Comparison of ENCODE assay signal across 21 cellular contexts in the genomic region with DNA sequence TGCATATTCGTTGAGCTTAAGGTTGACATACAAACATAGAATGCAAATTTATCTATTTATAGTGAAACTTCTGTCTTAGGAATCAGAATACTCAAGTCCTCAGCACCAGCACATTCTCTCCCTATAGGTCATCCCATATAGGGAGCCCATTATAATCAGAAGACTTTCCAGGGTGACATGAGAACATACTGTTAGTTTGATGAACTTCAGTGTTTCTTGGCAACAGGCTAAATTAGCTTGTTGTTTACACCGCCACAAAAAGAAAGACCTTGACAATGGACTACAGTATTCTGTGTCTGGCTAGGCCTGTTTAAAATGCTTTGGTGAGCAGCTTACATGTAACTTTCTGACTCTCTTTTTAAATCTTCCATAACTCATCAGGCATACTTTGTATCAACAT.
"Had no signal": no experiment of that assay in that cellular context is flagged by ENCODE, and none has a peak within 500 bp of the region (broad histone marks: within the 10 kb centered on the region; RNA-seq: fewer than 3 reads in every experiment).

No MANE protein-coding gene starts in this region.

- H3K36me3 ChIP-seq: esophagus muscularis mucosa, gastrocnemius medialis, heart right ventricle, left lung, lower lobe of right lung had no signal

- H3K27me3 ChIP-seq: dorsolateral prefrontal cortex, esophagus muscularis mucosa, foreskin keratinocyte, gastrocnemius medialis, heart right ventricle, left lung had no signal

- H3K4me1 Mint-ChIP-seq: memory B cell, naive B cell had no signal

- H3K4me3 ChIP-seq: coronary artery, dorsolateral prefrontal cortex, esophagus muscularis mucosa, gastrocnemius medialis, heart right ventricle, left lung, lower lobe of right lung, mucosa of descending colon had no signal

- H3K27ac ChIP-seq: coronary artery, dorsolateral prefrontal cortex, esophagus muscularis mucosa, foreskin keratinocyte, gastrocnemius medialis, heart right ventricle, left lung, lower lobe of right lung had no signal

- H3K36me3 Mint-ChIP-seq: memory B cell, mesothelial cell of epicardium, naive B cell had no signal

- H3K9me3 Mint-ChIP-seq: memory B cell had no signal

- H3K9me3 ChIP-seq: esophagus muscularis mucosa, gastrocnemius medialis, heart right ventricle, left lung, lower lobe of right lung had no signal

- H3K4me1 ChIP-seq: esophagus muscularis mucosa, foreskin keratinocyte, gastrocnemius medialis, heart right ventricle, left lung, lower lobe of right lung had no signal

- ATAC-seq: foreskin keratinocyte, gastrocnemius medialis, heart right ventricle, left cardiac atrium, left lung, left ventricle myocardium superior, lower lobe of right lung, mucosa of descending colon had no signal

- H3K4me3 Mint-ChIP-seq: memory B cell, mesothelial cell of epicardium, naive B cell had no signal

- DNase-seq: dermis blood vessel endothelial cell; dorsolateral prefrontal cortex; effector CD4-positive, alpha-beta T cell; effector memory CD4-positive, alpha-beta T cell; foreskin keratinocyte; gastrocnemius medialis; glutamatergic neuron; head of caudate nucleus; heart right ventricle; hippocampal formation; left cardiac atrium; left lung; left ventricle myocardium superior; lower lobe of right lung; mammary epithelial cell; mucosa of descending colon; naive B cell had no signal

- H3K27me3 Mint-ChIP-seq: memory B cell had no signal

- H3K27ac Mint-ChIP-seq: memory B cell, mesothelial cell of epicardium, naive B cell had no signal
